8 cellular contexts compared by ENCODE assay signal in genomic region chr22:40818747-40819662, GRCh38. TPM values are rescaled to one million over a fixed set of nuclear protein-coding genes. Genes with fewer than 3 reads are reported as not detected.
DNase-seq lines count a peak whose midpoint lies in the region; ATAC-seq and TF ChIP-seq lines count a peak whose summit lies in the region.

A gene with protein sequence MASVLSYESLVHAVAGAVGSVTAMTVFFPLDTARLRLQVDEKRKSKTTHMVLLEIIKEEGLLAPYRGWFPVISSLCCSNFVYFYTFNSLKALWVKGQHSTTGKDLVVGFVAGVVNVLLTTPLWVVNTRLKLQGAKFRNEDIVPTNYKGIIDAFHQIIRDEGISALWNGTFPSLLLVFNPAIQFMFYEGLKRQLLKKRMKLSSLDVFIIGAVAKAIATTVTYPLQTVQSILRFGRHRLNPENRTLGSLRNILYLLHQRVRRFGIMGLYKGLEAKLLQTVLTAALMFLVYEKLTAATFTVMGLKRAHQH (minus strand): TSS chr22:40819346. CDS start chr22:40819248, 98 bp downstream.

- H3K27ac ChIP-seq in 22Rv1 = peak within 1 kb of the TSS; percentile 71

- no peaks in the 10 kb centered on the region for H3K9me3 Mint-ChIP-seq in activated B cell treated with CpG ODN at 0.5 μM for 24 hours

- peaks cover 25% of the 10 kb centered on the region for H3K36me3 Mint-ChIP-seq in activated B cell treated with CpG ODN at 0.5 μM for 24 hours (ENCODE audit: low read depth)

- H3K4me1 Mint-ChIP-seq in activated B cell treated with CpG ODN at 0.5 μM for 24 hours = peaks cover 36% of the 10 kb centered on the region

- CTCF ChIA-PET in activated B cell treated with CpG ODN at 0.5 μM for 24 hours (lab: Charles Lee) = interaction anchor here (0.8 to 2.1 kb wide), 4 partner anchors 38 to 294 kb away, joined by 3 to 6 read pairs (median 4); partner anchors contain the start of gene XPNPEP3

- ATAC-seq in GM18520 (IDR thresholded peaks at IDR 0.05; ENCODE audit: unreplicated experiment) (peak; percentile 56), HG03139 (IDR thresholded peaks at IDR 0.05; ENCODE audit: unreplicated experiment) (peak; percentile 66), activated B cell treated with CpG ODN at 0.5 μM for 24 hours (ENCODE audit: low read depth) (peak; percentile 93)

- DNase-seq in NCI-H2227 treated with DMSO at 0.1 percent for 48 hours (lab: John Stamatoyannopoulos, UW) = peak; percentile 62
- peak; percentile 78 for DNase-seq in activated B cell treated with CpG ODN at 0.5 μM for 24 hours
- DNase-seq in central memory CD4-positive, alpha-beta T cell = peak; percentile 78
- DNase-seq in iris pigment epithelial cell (ENCODE audit: low read depth) = peak; percentile 82
- peak; percentile 69 to 80 for DNase-seq in stimulated activated CD4-positive, alpha-beta T cell treated with anti-CD3 and anti-CD28 coated beads, Interleukin-12 subunit alpha, Interleukin-12 subunit beta, amount 100 ng/mL, for 24 hours (ENCODE audit: low read depth in 2 of 2)

- no peaks in the 10 kb centered on the region for H3K27me3 Mint-ChIP-seq in activated B cell treated with CpG ODN at 0.5 μM for 24 hours

- H3K4me3 Mint-ChIP-seq in activated B cell treated with CpG ODN at 0.5 μM for 24 hours = peak within 1 kb of the TSS; percentile 98

- H3K27ac Mint-ChIP-seq in activated B cell treated with CpG ODN at 0.5 μM for 24 hours = peak within 1 kb of the TSS; percentile 92

- intact Hi-C loops in activated B cell treated with CpG ODN at 0.5 μM for 24 hours (cut with micrococcal nuclease) = loop anchor here (1.0 to 10.0 kb wide), 5 partner anchors 37 to 294 kb away; partner anchors contain the start of genes RBX1 and ST13

- TF ChIP-seq CTCF in 22Rv1 (IDR thresholded peaks at IDR 0.05) = peak; percentile 55
- no peak for TF ChIP-seq CTCF in activated B cell treated with CpG ODN at 0.5 μM for 24 hours (IDR thresholded peaks at IDR 0.05)

- POLR2A ChIA-PET in activated B cell treated with CpG ODN at 0.5 μM for 24 hours (lab: Charles Lee) = interaction anchor here (0.5 to 2.4 kb wide), 12 partner anchors 22 to 802 kb away, joined by 3 to 18 read pairs (median 4); partner anchors contain the start of genes DESI1, ST13 and XPNPEP3

RNA-seq across cellular contexts. Expression of the gene that starts here (rescaled TPM):
- total RNA-seq in activated B cell treated with CpG ODN at 0.5 μM for 24 hours = 14.8 and 19.3 TPM in 2 replicates

Comparison
In these comparisons a context has a peak if more than half of its experiments do, and no peak if none do; other contexts are left out.
1. Peak in every context shown above with its lines: DNase-seq, ATAC-seq and H3K27ac ChIP-seq.